Comparison of ENCODE assay signal across 23 cellular contexts in the genomic region with DNA sequence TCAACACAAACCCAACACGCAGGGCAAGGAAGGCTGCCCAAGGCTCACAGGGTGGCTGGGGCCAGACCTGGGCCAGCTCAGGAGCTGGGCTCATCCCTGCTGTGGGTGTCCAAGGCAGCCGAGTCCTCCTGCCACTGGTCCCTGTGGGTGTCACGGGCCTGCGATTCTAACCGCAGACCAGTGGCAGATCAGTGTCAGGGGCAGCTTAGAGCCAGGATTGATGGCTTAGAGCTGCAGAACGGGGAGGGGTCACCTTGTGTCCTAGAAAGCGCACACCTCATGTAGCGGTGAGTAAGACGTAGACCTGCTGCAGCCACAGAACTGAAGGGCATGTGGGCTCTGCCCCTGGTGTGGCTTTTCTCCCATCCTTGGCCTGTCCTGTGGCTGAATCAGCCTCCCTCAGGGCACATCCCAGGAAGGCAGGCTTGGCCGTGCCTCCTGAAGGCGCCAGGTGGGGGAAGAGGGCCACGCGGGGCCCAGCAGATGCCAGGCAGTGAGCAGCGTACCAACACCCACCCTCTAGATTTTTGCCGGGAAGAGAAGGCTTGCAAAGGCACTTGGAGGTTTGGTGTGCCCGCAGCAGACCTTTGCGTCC.
"Had no signal": no experiment of that assay in that cellular context is flagged by ENCODE, and none has a peak within 500 bp of the region (broad histone marks: within the 10 kb centered on the region; RNA-seq: fewer than 3 reads in every experiment).

No MANE protein-coding gene starts in this region.

- H3K27me3 Mint-ChIP-seq: progenitor cell of endocrine pancreas had no signal

- DNase-seq: activated CD4-positive, alpha-beta T cell treated with anti-CD3 and anti-CD28 coated beads for 4 hours; activated CD4-positive, alpha-beta T cell treated with anti-CD3 and anti-CD28 coated beads, Interleukin-2, amount 50 U/mL, for 48 hours; activated CD4-positive, CD25-positive, alpha-beta regulatory T cell; activated CD8-positive, alpha-beta memory T cell treated with anti-CD3 and anti-CD28 coated beads, Interleukin-2, amount 50 U/mL, for 48 hours; activated naive CD4-positive, alpha-beta T cell; activated T-cell treated with anti-CD3 and anti-CD28 coated beads, Interleukin-2, amount 50 U/mL, for 4 hours; adrenal gland; dermis blood vessel endothelial cell; effector CD8-positive, alpha-beta T cell; erythroblast; kidney glomerular epithelial cell; left ventricle myocardium inferior; naive thymus-derived CD8-positive, alpha-beta T cell; transverse colon had no signal

- H3K4me3 Mint-ChIP-seq: activated naive CD8-positive, alpha-beta T cell; activated T-cell treated with anti-CD3 and anti-CD28 coated beads, Interleukin-2, amount 50 U/mL, for 4 hours; mesothelial cell of epicardium; naive thymus-derived CD8-positive, alpha-beta T cell; stimulated activated memory B cell treated with anti-CD40 and anti-IgM and Interleukin-4, amounts not matched to agents 10 μg/mL and 1 μg/mL and 100 μg/mL, for 72 hours had no signal

- H3K4me1 ChIP-seq: adrenal gland, foreskin keratinocyte, transverse colon had no signal

- H3K27ac ChIP-seq: adrenal gland, ascending aorta, foreskin keratinocyte, left ventricle myocardium inferior, transverse colon, vagina had no signal

- H3K27me3 ChIP-seq: adrenal gland, ascending aorta, foreskin keratinocyte, right atrium auricular region, transverse colon, vagina had no signal

- H3K27ac Mint-ChIP-seq: activated naive CD8-positive, alpha-beta T cell; activated T-helper 2 cell treated with anti-CD3 and anti-CD28 coated beads, Interferon-gamma antibody, Interleukin-2, Interleukin-4, amounts not matched to agents 10 μg/mL and 5 μg/mL and 100 μg/mL, durations not matched to agents 14 hours and 24 hours and 36 hours; mesothelial cell of epicardium; progenitor cell of endocrine pancreas; stimulated activated memory B cell treated with anti-CD40 and anti-IgM and Interleukin-4, amounts not matched to agents 10 μg/mL and 1 μg/mL and 100 μg/mL, for 72 hours had no signal

- ATAC-seq: activated T-cell treated with anti-CD3 and anti-CD28 coated beads, Interleukin-2, amount 50 U/mL, for 4 hours; foreskin keratinocyte; naive thymus-derived CD8-positive, alpha-beta T cell; stimulated activated memory B cell treated with anti-CD40 and anti-IgM and Interleukin-4, amounts not matched to agents 10 μg/mL and 1 μg/mL and 100 μg/mL, for 72 hours had no signal

- H3K36me3 ChIP-seq: right atrium auricular region, transverse colon had no signal

- H3K9me3 ChIP-seq: adrenal gland, ascending aorta, left ventricle myocardium inferior, right atrium auricular region, transverse colon, vagina had no signal

- H3K9me3 Mint-ChIP-seq: activated T-cell treated with anti-CD3 and anti-CD28 coated beads, Interleukin-2, amount 50 U/mL, for 4 hours; activated T-helper 2 cell treated with anti-CD3 and anti-CD28 coated beads, Interferon-gamma antibody, Interleukin-2, Interleukin-4, amounts not matched to agents 10 μg/mL and 5 μg/mL and 100 μg/mL, durations not matched to agents 14 hours and 24 hours and 36 hours; mesothelial cell of epicardium; naive thymus-derived CD8-positive, alpha-beta T cell; stimulated activated memory B cell treated with anti-CD40 and anti-IgM and Interleukin-4, amounts not matched to agents 10 μg/mL and 1 μg/mL and 100 μg/mL, for 72 hours had no signal

- H3K4me1 Mint-ChIP-seq: naive thymus-derived CD8-positive, alpha-beta T cell; stimulated activated memory B cell treated with anti-CD40 and anti-IgM and Interleukin-4, amounts not matched to agents 10 μg/mL and 1 μg/mL and 100 μg/mL, for 72 hours had no signal

- H3K4me3 ChIP-seq: adrenal gland, ascending aorta, left ventricle myocardium inferior, right atrium auricular region, transverse colon, vagina had no signal

- H3K36me3 Mint-ChIP-seq: activated naive CD8-positive, alpha-beta T cell; naive thymus-derived CD8-positive, alpha-beta T cell; stimulated activated memory B cell treated with anti-CD40 and anti-IgM and Interleukin-4, amounts not matched to agents 10 μg/mL and 1 μg/mL and 100 μg/mL, for 72 hours had no signal
